In the genomic region with DNA sequence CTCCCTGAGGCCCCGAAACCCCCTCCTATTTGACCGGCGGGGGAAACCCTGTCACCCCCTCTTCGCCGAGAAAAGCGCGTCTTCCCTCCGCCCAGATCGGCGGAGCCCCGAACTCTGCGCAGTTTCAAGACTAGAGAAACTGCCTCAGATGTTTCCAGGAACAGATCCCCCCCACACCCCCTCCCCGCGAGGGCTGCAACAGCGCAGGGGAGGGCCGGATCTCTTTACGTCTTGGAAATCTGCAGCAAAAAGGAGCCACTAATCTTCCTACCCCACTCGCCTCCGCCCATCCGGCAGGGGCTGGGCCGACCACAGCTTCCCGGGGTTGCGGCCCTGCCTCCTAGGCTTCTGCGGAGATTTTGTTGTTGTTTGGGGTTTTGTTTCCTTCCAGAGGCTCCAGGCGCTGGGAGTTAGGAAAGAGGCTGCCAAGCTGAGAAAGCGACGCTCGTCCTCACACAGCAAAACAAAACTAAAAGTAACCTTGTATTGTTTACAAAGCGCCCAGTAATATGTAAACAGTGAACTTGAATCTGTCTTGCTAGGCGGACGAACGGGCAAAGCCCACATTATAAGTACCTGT, we compare ENCODE assay signal across 8 cellular contexts. TPM values are rescaled to one million over a fixed set of nuclear protein-coding genes. Genes with fewer than 3 reads are reported as not detected.
A peak's percentile ranks its signal among the peaks of the same experiment; 100 is the strongest.
DNase-seq lines count a peak whose midpoint lies in the region; ATAC-seq and TF ChIP-seq lines count a peak whose summit lies in the region.

No MANE protein-coding gene starts in this region.

- H3K36me3 ChIP-seq in SK-N-MC (ENCODE audit: insufficient read depth, low read length): no peaks in the 10 kb centered on the region

- peak; percentile 64 for ATAC-seq in HG02852 (IDR thresholded peaks at IDR 0.05; ENCODE audit: unreplicated experiment)

- H3K36me3 Mint-ChIP-seq in immature natural killer cell: peaks cover 0 to 4% (median 0%) of the 10 kb centered on the region in 3 donors

- no peaks in the 10 kb centered on the region for H3K9me3 ChIP-seq in SK-N-MC (ENCODE audit: low read depth, low read length)

- peaks cover 36 to 37% of the 10 kb centered on the region in 2 donors for H3K4me1 Mint-ChIP-seq in immature natural killer cell

- DNase-seq in SK-N-MC (ENCODE audit: low read depth, low spot score) (no peak), immature natural killer cell (peak; percentile 31 to 38 (median 36)), KG1 (lab: John Stamatoyannopoulos, UW) (no peak), NCI-H2171 (lab: John Stamatoyannopoulos, UW) (no peak)
- peak; percentile 20 for DNase-seq in activated naive CD8-positive, alpha-beta T cell treated with anti-CD3 and anti-CD28 coated beads, Interleukin-2, amount 50 U/mL, for 16 hours (ENCODE audit: low read depth, low spot score)
- DNase-seq in stimulated activated CD4-positive, alpha-beta T cell treated with anti-CD3 and anti-CD28 coated beads, Interleukin-2, amount 100 ng/mL, for 24 hours: peak; percentile 62 to 69

- no peak overlapping the region for H3K27ac ChIP-seq in SK-N-MC

- H3K4me3 ChIP-seq in GM12875 (ENCODE audit: low read depth, low read length) (peak overlapping the region; percentile 69), SK-N-MC (peak overlapping the region; percentile 76)

- no peak for TF ChIP-seq CTCF in GM12875 (IDR thresholded peaks at IDR 0.05; ENCODE audit: borderline replicate concordance, insufficient read depth, low read depth, low read length)

- H3K9ac ChIP-seq in SK-N-MC (ENCODE audit: insufficient read length): no peak overlapping the region

- peak overlapping the region in 4 of 6 donors; percentile 33 to 76 (median 54) for H3K27ac Mint-ChIP-seq in immature natural killer cell

- H3K27me3 Mint-ChIP-seq in immature natural killer cell (ENCODE audit: low read depth in 3 of 3): peaks cover 48 to 73% (median 73%) of the 10 kb centered on the region in 3 donors

- H3K4me3 Mint-ChIP-seq in immature natural killer cell: peak overlapping the region; percentile 84 to 98 (median 92)

- peaks cover 0 to 6% (median 2%) of the 10 kb centered on the region in 6 donors for H3K9me3 Mint-ChIP-seq in immature natural killer cell

RNA-seq across cellular contexts. Expression of a gene that starts 2.2 kb away (rescaled TPM):
- under 1 TPM in 1 of 3 donors, not detected in 2; 0.07 TPM for polyA plus RNA-seq in immature natural killer cell

Comparison
In these comparisons a context has a peak if more than half of its experiments do, and no peak if none do; other contexts are left out.
1. DNase-seq: peak in activated naive CD8-positive, alpha-beta T cell treated with anti-CD3 and anti-CD28 coated beads, Interleukin-2, amount 50 U/mL, for 16 hours (single experiment), immature natural killer cell (3 of 3) and stimulated activated CD4-positive, alpha-beta T cell treated with anti-CD3 and anti-CD28 coated beads, Interleukin-2, amount 100 ng/mL, for 24 hours (2 of 2); none in SK-N-MC (single experiment), KG1 (single experiment) and NCI-H2171 (single experiment).